Comparison of ENCODE assay signal across 20 cellular contexts in the genomic region with DNA sequence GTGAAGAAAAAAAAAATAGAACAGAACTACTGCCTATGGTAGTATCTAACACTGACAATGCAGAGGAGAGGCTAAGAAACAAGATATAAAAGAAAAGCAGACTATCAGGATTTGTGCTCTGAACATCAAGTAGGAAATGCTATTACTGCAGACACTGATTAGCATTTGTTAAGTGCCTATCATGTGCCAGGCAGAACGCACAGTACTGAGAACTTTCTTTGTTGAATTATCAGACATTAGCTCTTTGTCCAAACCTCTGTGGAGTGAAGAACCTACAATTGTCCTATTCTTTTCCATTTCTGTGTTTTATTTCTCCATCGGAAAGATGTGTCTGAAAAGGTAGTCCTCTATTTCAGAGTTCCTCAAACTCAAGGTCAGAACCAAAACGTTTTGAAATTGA. TPM values are rescaled to one million over a fixed set of nuclear protein-coding genes. Genes with fewer than 3 reads are reported as not detected.
"Had no signal": no experiment of that assay in that cellular context is flagged by ENCODE, and none has a peak within 500 bp of the region (broad histone marks: within the 10 kb centered on the region; RNA-seq: fewer than 3 reads in every experiment).

No MANE protein-coding gene starts in this region.

- H3K36me3 ChIP-seq: ascending aorta, breast epithelium, gastroesophageal sphincter had no signal

- H3K4me3 ChIP-seq: ascending aorta, breast epithelium, gastroesophageal sphincter had no signal

- H3K27ac ChIP-seq: ascending aorta, breast epithelium, epithelial cell of prostate, gastroesophageal sphincter had no signal

- ATAC-seq: activated CD4-positive, CD25-positive, alpha-beta regulatory T cell treated with anti-CD3 and anti-CD28 coated beads, Interleukin-2, amount 50 U/mL, for 24 hours; gastroesophageal sphincter; left ventricle myocardium superior; natural killer cell treated with Interleukin-12 subunit alpha and Interleukin-12 subunit beta and Interleukin-15 and Interleukin-18, amount 100 ng/mL, for 72 hours; stimulated activated naive B cell treated with anti-CD40 and anti-IgM and Interleukin-4, amounts not matched to agents 10 μg/mL and 1 μg/mL and 100 μg/mL, for 72 hours had no signal

- DNase-seq: activated CD4-positive, alpha-beta T cell treated with anti-CD3 and anti-CD28 coated beads, Interleukin-2, amount 50 U/mL, for 1 hour; activated naive CD4-positive, alpha-beta T cell treated with anti-CD3 and anti-CD28 coated beads, Interleukin-2, amount 10 ng/mL, durations not matched to agents 7 days and 5 days; kidney; left ventricle myocardium superior; mesenchymal stem cell; occipital lobe; stimulated activated CD4-positive, alpha-beta T cell treated with anti-CD3 and anti-CD28 coated beads, Interleukin-1b, Interleukin-23, amount 100 ng/mL, for 48 hours; stimulated activated naive B cell treated with anti-CD40 and anti-IgM and Interleukin-4, amounts not matched to agents 10 μg/mL and 1 μg/mL and 100 μg/mL, for 72 hours; SW 1271 had no signal

- FAIRE-seq: kidney had no signal

- H3K9me3 ChIP-seq: ascending aorta, breast epithelium, gastroesophageal sphincter had no signal

- H3K27me3 ChIP-seq: ascending aorta, breast epithelium, gastroesophageal sphincter had no signal

- H3K4me1 ChIP-seq: ascending aorta, breast epithelium, gastroesophageal sphincter had no signal

RNA-seq across cellular contexts. Expression of a gene that starts 47.4 kb away (rescaled TPM):
- total RNA-seq: activated CD8-positive, alpha-beta memory T cell treated with anti-CD3 and anti-CD28 coated beads for 36 hours; activated T-helper 2 cell treated with anti-CD3 and anti-CD28 coated beads, Interferon-gamma antibody, Interleukin-2, Interleukin-4, amounts not matched to agents 10 μg/mL and 5 μg/mL and 100 μg/mL, durations not matched to agents 14 hours and 24 hours and 36 hours; ascending aorta; chondrocyte; dermis blood vessel endothelial cell; left ventricle myocardium superior; occipital lobe; pulmonary artery endothelial cell had no signal
